ENCODE assay signal across 17 cellular contexts in the genomic region with DNA sequence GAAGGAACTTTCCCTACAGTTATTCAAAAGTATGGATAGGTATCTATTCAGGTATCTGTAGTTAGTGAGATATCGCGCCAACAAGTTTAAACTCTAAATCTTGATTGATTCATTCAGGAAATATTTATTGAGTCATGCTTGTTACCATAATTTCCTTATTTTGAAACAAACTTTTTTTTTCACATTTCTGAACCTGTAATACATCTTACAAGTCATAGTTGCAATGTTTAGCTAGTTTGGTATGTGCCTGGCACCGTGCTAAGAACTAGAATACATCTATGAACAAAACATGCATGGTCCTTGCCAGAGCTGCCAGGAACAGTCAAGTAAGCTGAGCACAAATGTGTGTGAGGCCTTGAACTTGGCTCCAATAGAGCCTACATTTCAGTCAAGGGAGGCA.
DNase-seq lines count a peak whose midpoint lies in the region; ATAC-seq, FAIRE-seq and TF ChIP-seq lines count a peak whose summit lies in the region.
"Had no signal": no experiment of that assay in that cellular context is flagged by ENCODE, and none has a peak within 500 bp of the region (broad histone marks: within the 10 kb centered on the region; RNA-seq: fewer than 3 reads in every experiment).

No MANE protein-coding gene starts in this region.

- TF ChIP-seq POLR2A in esophagus muscularis mucosa (IDR thresholded peaks at IDR 0.05; ENCODE audit: low read depth): no peak

- no peak for TF ChIP-seq EP300 in esophagus muscularis mucosa (IDR thresholded peaks at IDR 0.05)

- H3K36me3 Mint-ChIP-seq in naive thymus-derived CD8-positive, alpha-beta T cell: peaks cover 0 to 23% (median 17%) of the 10 kb centered on the region in 3 donors

- H3K4me3 ChIP-seq in AG10803 (ENCODE audit: low read length) (no peak overlapping the region), esophagus muscularis mucosa (no peak overlapping the region)
- H3K4me3 ChIP-seq: pancreas, suprapubic skin had no signal

- peaks cover 0 to 38% (median 29%) of the 10 kb centered on the region in 4 donors for H3K4me1 ChIP-seq in esophagus muscularis mucosa
- H3K4me1 ChIP-seq: pancreas had no signal

- H3K27ac Mint-ChIP-seq in naive thymus-derived CD8-positive, alpha-beta T cell: peak overlapping the region in 9 of 10 donors; percentile 2 to 85 (median 36)

- no peaks in the 10 kb centered on the region for H3K27me3 ChIP-seq in esophagus muscularis mucosa
- H3K27me3 ChIP-seq: pancreas, suprapubic skin had no signal

- WGBS in esophagus muscularis mucosa: 73% methylated on average over 3 of the region's 3 CpGs

- POLR2A ChIA-PET in naive thymus-derived CD8-positive, alpha-beta T cell (lab: Charles Lee): no interaction called here

- no peak overlapping the region for H3K4me3 Mint-ChIP-seq in naive thymus-derived CD8-positive, alpha-beta T cell

- no peaks in the 10 kb centered on the region for H3K27me3 Mint-ChIP-seq in naive thymus-derived CD8-positive, alpha-beta T cell

- peak overlapping the region in 3 of 4 donors; percentile 10 to 24 (median 17) for H3K27ac ChIP-seq in esophagus muscularis mucosa (replicated peaks in 1 of 4)
- H3K27ac ChIP-seq: pancreas, suprapubic skin had no signal

- peaks cover 2 to 11% (median 8%) of the 10 kb centered on the region in 4 donors for H3K4me1 Mint-ChIP-seq in naive thymus-derived CD8-positive, alpha-beta T cell

- FAIRE-seq in frontal cortex (lab: Jason Lieb, UNC): no peak
- FAIRE-seq: pancreas had no signal

- ATAC-seq in naive thymus-derived CD8-positive, alpha-beta T cell: no peak
- ATAC-seq in GM19467 (IDR thresholded peaks at IDR 0.05; ENCODE audit: unreplicated experiment): no peak
- ATAC-seq: Panc1, pancreas, sciatic nerve had no signal

- no peaks in the 10 kb centered on the region for H3K36me3 ChIP-seq in esophagus muscularis mucosa
- H3K36me3 ChIP-seq: pancreas, suprapubic skin had no signal

- no peaks in the 10 kb centered on the region for H3K9me3 Mint-ChIP-seq in naive thymus-derived CD8-positive, alpha-beta T cell

- no peaks in the 10 kb centered on the region for H3K9me3 ChIP-seq in esophagus muscularis mucosa
- H3K9me3 ChIP-seq: pancreas, SK-N-SH, suprapubic skin had no signal

- peak; percentile 5 for DNase-seq in AG10803 (ENCODE audit: low read depth)
- peak; percentile 3 for DNase-seq in HT1080 (ENCODE audit: low read depth)
- DNase-seq in esophagus muscularis mucosa (ENCODE audit: extremely low spot score): no peak
- DNase-seq in naive thymus-derived CD8-positive, alpha-beta T cell: no peak
- no peak for DNase-seq in frontal cortex (ENCODE audit: low spot score in 2 of 2)
- DNase-seq in midbrain (lab: John Stamatoyannopoulos, UW): no peak
- DNase-seq: activated CD4-positive, CD25-positive, alpha-beta regulatory T cell treated with anti-CD3 and anti-CD28 coated beads, Interleukin-2, amount 50 U/mL, for 72 hours; caudate nucleus; NCI-H1417; NCI-H510A treated with DMSO at 0.1 percent for 48 hours; NK-92 treated with Interleukin-12 subunit alpha and Interleukin-12 subunit beta, amount 100 ng/mL, for 24 hours; pancreas; SK-N-SH had no signal

- intact Hi-C loops in esophagus muscularis mucosa (cut with DNase I): loop anchor here (5.0 to 10.0 kb wide), 2 partner anchors 178 to 225 kb away; a partner anchor contains a TSS

- TF ChIP-seq CTCF in AG10803 (conservative IDR thresholded peaks at IDR 0.05; ENCODE audit: low read length): no peak
- no peak for TF ChIP-seq CTCF in esophagus muscularis mucosa (IDR thresholded peaks at IDR 0.05)

Comparison
In these comparisons a context has a peak if more than half of its experiments do, and no peak if none do; other contexts are left out.
1. DNase-seq: peak in AG10803 (single experiment) and HT1080 (single experiment); none in esophagus muscularis mucosa (single experiment), naive thymus-derived CD8-positive, alpha-beta T cell (0 of 10), frontal cortex (0 of 2) and midbrain (single experiment).